Comparison of ENCODE assay signal across 8 cellular contexts in the genomic region with DNA sequence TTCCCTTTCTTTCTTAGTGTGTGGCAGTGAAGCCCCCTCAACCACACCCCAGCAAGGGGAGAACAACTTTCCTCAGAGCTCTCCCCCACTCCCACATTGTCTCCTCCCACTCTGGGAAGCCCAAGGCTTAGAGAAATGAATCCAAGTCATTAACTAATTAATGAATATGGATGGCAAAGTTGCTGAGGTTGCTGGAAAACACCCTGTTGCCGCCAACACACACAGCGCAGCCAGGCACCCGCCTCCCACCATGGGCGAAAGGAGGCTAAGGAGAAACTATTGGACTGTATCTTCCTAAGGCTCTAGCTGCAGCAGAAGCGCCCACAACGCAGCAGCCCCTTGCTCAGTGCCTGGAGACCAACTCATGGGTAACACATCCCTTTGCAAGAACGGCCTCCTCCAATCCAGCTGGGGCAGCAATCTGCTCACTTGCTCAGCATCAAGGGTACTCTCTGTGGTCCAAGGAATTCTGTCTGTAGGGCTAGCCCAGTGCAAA. TPM values are rescaled to one million over a fixed set of nuclear protein-coding genes. Genes with fewer than 3 reads are reported as not detected.
DNase-seq lines count a peak whose midpoint lies in the region; ATAC-seq and TF ChIP-seq lines count a peak whose summit lies in the region.

No MANE protein-coding gene starts in this region.

- no peaks in the 10 kb centered on the region for H4K20me1 ChIP-seq in OCI-LY1 (ENCODE audit: insufficient read depth, low read length)

- H2AFZ ChIP-seq in OCI-LY1 (ENCODE audit: low read length), result no peak overlapping the region

- H3K36me3 ChIP-seq in heart left ventricle, result no peaks in the 10 kb centered on the region
- no peaks in the 10 kb centered on the region for H3K36me3 ChIP-seq in OCI-LY1 (ENCODE audit: insufficient read depth, low read length)
- no peaks in the 10 kb centered on the region for H3K36me3 ChIP-seq in gastroesophageal sphincter
- no peaks in the 10 kb centered on the region for H3K36me3 ChIP-seq in subcutaneous abdominal adipose tissue (ENCODE audit: control insufficient read depth in 5 of 5, insufficient read depth in 5 of 5, low read length in 5 of 5)

- intact Hi-C loops in heart left ventricle (cut with DNase I), result loop anchor here in 1 of 10 donors (10.0 kb wide), 1 partner anchor 383 kb away; no protein-coding TSS in a partner anchor
- intact Hi-C loops in Right ventricle myocardium superior (cut with DNase I), result no loop called here

- H3K9ac ChIP-seq in OCI-LY1 (ENCODE audit: low read length) (peak overlapping the region; percentile 50; the same call in 1 of the 2 replicates), subcutaneous abdominal adipose tissue (ENCODE audit: low read length in 5 of 5) (no peak overlapping the region)

- TF ChIP-seq POLR2A in heart left ventricle (IDR thresholded peaks at IDR 0.05), result no peak
- TF ChIP-seq POLR2A in gastroesophageal sphincter (IDR thresholded peaks at IDR 0.05), result no peak

- peaks cover 0 to 15% (median 0%) of the 10 kb centered on the region in 9 donors for H3K27me3 ChIP-seq in heart left ventricle
- H3K27me3 ChIP-seq in OCI-LY1 (ENCODE audit: insufficient read depth, low read length), result no peaks in the 10 kb centered on the region
- no peaks in the 10 kb centered on the region for H3K27me3 ChIP-seq in gastroesophageal sphincter
- peaks cover 0 to 28% (median 5%) of the 10 kb centered on the region in 5 donors for H3K27me3 ChIP-seq in subcutaneous abdominal adipose tissue (ENCODE audit: control insufficient read depth in 5 of 5, insufficient read depth in 4 of 5, low read length in 5 of 5)

- peak overlapping the region in 3 of 12 donors; percentile 26 to 37 (median 34) for H3K4me3 ChIP-seq in heart left ventricle
- peak overlapping the region; percentile 49 for H3K4me3 ChIP-seq in OCI-LY1 (ENCODE audit: low read depth, low read length, poor library complexity, severe bottlenecking)
- H3K4me3 ChIP-seq in gastroesophageal sphincter, result peak overlapping the region in 1 of 2 donors; percentile 20
- H3K4me3 ChIP-seq in subcutaneous abdominal adipose tissue (ENCODE audit: low read depth in 1 of 5, low read length in 5 of 5), result peak overlapping the region in 3 of 5 donors; percentile 6 to 51 (median 50)

- DNase-seq in heart left ventricle (peak in 1 of 5 donors; percentile 19), Right ventricle myocardium superior (no peak), NCI-H1930 (lab: John Stamatoyannopoulos, UW) (no peak), globus pallidus (ENCODE audit: low spot score) (no peak), NCI-H187 treated with DMSO at 0.1 percent for 48 hours (lab: John Stamatoyannopoulos, UW) (no peak)

- H3K9me3 ChIP-seq in heart left ventricle (no peaks in the 10 kb centered on the region), OCI-LY1 (ENCODE audit: low read length) (no peaks in the 10 kb centered on the region), gastroesophageal sphincter (no peaks in the 10 kb centered on the region), subcutaneous abdominal adipose tissue (ENCODE audit: control insufficient read depth in 5 of 5, low read length in 5 of 5) (peaks cover 0 to 3% (median 0%) of the 10 kb centered on the region in 5 donors)

- H3F3A ChIP-seq in OCI-LY1 (ENCODE audit: insufficient read depth, low read length), result no peaks in the 10 kb centered on the region

- H3K9me2 ChIP-seq in OCI-LY1 (ENCODE audit: low read depth, low read length), result no peaks in the 10 kb centered on the region

- H3K4me2 ChIP-seq in OCI-LY1 (ENCODE audit: low read length), result peak overlapping the region; percentile 72; the same call in 1 of the 2 replicates

- no peak for TF ChIP-seq EP300 in gastroesophageal sphincter (IDR thresholded peaks at IDR 0.05)

- no peak for TF ChIP-seq CTCF in heart left ventricle (IDR thresholded peaks at IDR 0.05)
- no peak for TF ChIP-seq CTCF in OCI-LY1 (IDR thresholded peaks at IDR 0.05; ENCODE audit: low read length)
- TF ChIP-seq CTCF in gastroesophageal sphincter (IDR thresholded peaks at IDR 0.05), result no peak

- ATAC-seq in heart left ventricle (no peak), Right ventricle myocardium superior (ENCODE audit: poor library complexity) (no peak), gastroesophageal sphincter (no peak)

- H3K4me1 ChIP-seq in heart left ventricle (peaks cover 7 to 82% (median 45%) of the 10 kb centered on the region in 12 donors), OCI-LY1 (ENCODE audit: insufficient read depth, low read length, severe bottlenecking) (peaks cover 18% of the 10 kb centered on the region), gastroesophageal sphincter (peaks cover 17 to 89% (median 30%) of the 10 kb centered on the region in 3 donors), subcutaneous abdominal adipose tissue (ENCODE audit: control insufficient read depth in 5 of 5, insufficient read depth in 5 of 5, low read length in 5 of 5) (peaks cover 10 to 69% (median 64%) of the 10 kb centered on the region in 5 donors)

- H3K79me2 ChIP-seq in OCI-LY1 (ENCODE audit: insufficient read depth, low read length), result no peaks in the 10 kb centered on the region

- H3K27ac ChIP-seq in heart left ventricle (peak overlapping the region; percentile 68 to 97 (median 90)), OCI-LY1 (ENCODE audit: low read depth, low read length, poor library complexity, severe bottlenecking) (peak overlapping the region; percentile 56), gastroesophageal sphincter (peak overlapping the region; percentile 87 to 94 (median 90)), subcutaneous abdominal adipose tissue (ENCODE audit: low read depth, low read length) (no peak overlapping the region)

- WGBS in heart left ventricle, 4 donors, result 45 to 66% (median 57%) methylated on average over 5 to 7 of the region's 7 CpGs
- 10% methylated on average over 2 of the region's 7 CpGs; no CpG with 5 or more reads in 1 of the 2 donors for WGBS in gastroesophageal sphincter (ENCODE audit: low coverage in 1 of 2), 2 donors

RNA-seq across cellular contexts. Expression of a gene that starts 34.2 kb away (rescaled TPM):
- total RNA-seq in heart left ventricle (100 to 1,000 TPM in 2 of 9 donors, 10 to 100 TPM in 7; 28.0 to 145 (median 30.5) TPM), Right ventricle myocardium superior (66.4 TPM), gastroesophageal sphincter (100 to 1,000 TPM; 561 to 849 (median 691) TPM)
- 100 to 1,000 TPM in 1 of 2 donors, 10 to 100 TPM in 1; 41.5 to 113 TPM for polyA plus RNA-seq in heart left ventricle

RNA-seq across cellular contexts. Expression of a gene that starts 36.2 kb away (rescaled TPM):
- total RNA-seq in heart left ventricle, result not detected
- polyA plus RNA-seq in heart left ventricle, result not detected
- total RNA-seq in Right ventricle myocardium superior, result not detected
- total RNA-seq in gastroesophageal sphincter, result under 1 TPM in 1 of 4 donors, not detected in 3; 0.31 TPM
